In the genomic region with DNA sequence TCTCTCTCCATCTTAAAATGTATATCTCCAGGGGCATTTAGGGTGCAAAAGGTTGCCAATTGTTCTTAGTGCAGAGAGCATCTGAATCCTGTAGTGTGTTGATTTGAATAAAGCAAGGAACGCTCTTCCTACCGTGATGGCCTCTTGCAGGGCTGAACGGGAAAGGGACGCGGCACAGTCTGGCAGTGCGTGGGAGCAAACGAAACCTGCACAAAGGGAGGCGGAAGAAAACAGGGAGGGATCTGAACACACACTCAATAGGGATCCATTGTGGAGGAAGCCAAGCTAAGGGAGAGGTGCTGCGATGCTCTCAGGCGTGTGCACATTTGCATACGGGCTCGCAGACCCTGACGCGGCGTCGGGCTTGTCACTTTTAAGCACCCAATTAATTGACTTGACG, we compare ENCODE assay signal across 20 cellular contexts.
DNase-seq lines count a peak whose midpoint lies in the region; ATAC-seq and TF ChIP-seq lines count a peak whose summit lies in the region.
"Had no signal": no experiment of that assay in that cellular context is flagged by ENCODE, and none has a peak within 500 bp of the region (broad histone marks: within the 10 kb centered on the region; RNA-seq: fewer than 3 reads in every experiment).

No MANE protein-coding gene starts in this region.

- no peaks in the 10 kb centered on the region for H3K9me3 ChIP-seq in gastrocnemius medialis
- H3K9me3 ChIP-seq: SJCRH30 had no signal

- in situ Hi-C loops in gastrocnemius medialis (cut with MboI; ENCODE audit: low sequenced_read_pairs in 4 of 4) = no loop called here

- intact Hi-C loops in activated CD4-positive, alpha-beta T cell treated with anti-CD3 and anti-CD28 coated beads, Interleukin-2, amount 10 ng/mL, durations not matched to agents 24 days and 14 days (cut with micrococcal nuclease) = no loop called here
- intact Hi-C loops in gastrocnemius medialis (cut with DNase I; ENCODE audit: low total_unique reads) = no loop called here

- H3K36me3 ChIP-seq in gastrocnemius medialis = no peaks in the 10 kb centered on the region
- H3K36me3 ChIP-seq: SJCRH30 had no signal

- H3K4me1 ChIP-seq in gastrocnemius medialis = no peaks in the 10 kb centered on the region
- H3K4me1 ChIP-seq: SJCRH30 had no signal

- TF ChIP-seq CTCF in gastrocnemius medialis (IDR thresholded peaks at IDR 0.05 in 4 of 5, conservative IDR thresholded peaks at IDR 0.05 in 1 of 5) = no peak

- H3K4me1 Mint-ChIP-seq in activated CD4-positive, alpha-beta T cell treated with anti-CD3 and anti-CD28 coated beads, Interleukin-2, amount 10 ng/mL, durations not matched to agents 24 days and 14 days = no peaks in the 10 kb centered on the region

- H3K27me3 ChIP-seq in gastrocnemius medialis = peaks cover 0 to 5% (median 0%) of the 10 kb centered on the region in 3 donors
- H3K27me3 ChIP-seq: SJCRH30 had no signal

- TF ChIP-seq POLR2A in gastrocnemius medialis (IDR thresholded peaks at IDR 0.05) = no peak

- peak; percentile 14 for DNase-seq in activated CD4-positive, alpha-beta T cell treated with anti-CD3 and anti-CD28 coated beads, Interleukin-2, amount 10 ng/mL, durations not matched to agents 24 days and 14 days
- no peak for DNase-seq in activated CD4-positive, alpha-beta T cell treated with anti-CD3 and anti-CD28 coated beads, Interleukin-2, amount 50 U/mL, for 1 hour
- DNase-seq in NCI-H748 treated with DMSO at 0.1 percent for 48 hours (lab: John Stamatoyannopoulos, UW) (peak; percentile 94), left kidney (ENCODE audit: low read depth, low spot score) (peak; percentile 44), retina (peak; percentile 73), gastrocnemius medialis (no peak), iPS-NIHi11 (ENCODE audit: low spot score) (no peak), HuH-7 (ENCODE audit: low spot score) (no peak)
- DNase-seq: Calu3, DMS79 treated with DMSO at 0.1 percent for 48 hours, GOT3, NCI-H1092, NCI-H1417 treated with DMSO at 0.1 percent for 48 hours, NCI-H1694 treated with DMSO at 0.1 percent for 48 hours, NCI-H2107, NCI-H524, PC-3, SJCRH30 had no signal

- H3K27ac Mint-ChIP-seq in activated CD4-positive, alpha-beta T cell treated with anti-CD3 and anti-CD28 coated beads, Interleukin-2, amount 10 ng/mL, durations not matched to agents 24 days and 14 days = no peak overlapping the region

- H3K4me3 Mint-ChIP-seq in activated CD4-positive, alpha-beta T cell treated with anti-CD3 and anti-CD28 coated beads, Interleukin-2, amount 10 ng/mL, durations not matched to agents 24 days and 14 days = no peak overlapping the region

- H3K9me3 Mint-ChIP-seq in activated CD4-positive, alpha-beta T cell treated with anti-CD3 and anti-CD28 coated beads, Interleukin-2, amount 10 ng/mL, durations not matched to agents 24 days and 14 days = no peaks in the 10 kb centered on the region

- no peak overlapping the region for H3K4me3 ChIP-seq in gastrocnemius medialis
- H3K4me3 ChIP-seq: SJCRH30 had no signal

- no peaks in the 10 kb centered on the region for H3K36me3 Mint-ChIP-seq in activated CD4-positive, alpha-beta T cell treated with anti-CD3 and anti-CD28 coated beads, Interleukin-2, amount 10 ng/mL, durations not matched to agents 24 days and 14 days (ENCODE audit: low read depth)

- no peaks in the 10 kb centered on the region for H3K27me3 Mint-ChIP-seq in activated CD4-positive, alpha-beta T cell treated with anti-CD3 and anti-CD28 coated beads, Interleukin-2, amount 10 ng/mL, durations not matched to agents 24 days and 14 days

- H3K27ac ChIP-seq in gastrocnemius medialis = no peak overlapping the region
- H3K27ac ChIP-seq: SJCRH30 had no signal

- no peak for ATAC-seq in gastrocnemius medialis
- ATAC-seq: HCT116, PC-3, SK-N-SH treated with all-trans-retinoic acid at 6 μM for 48 hours had no signal

Comparison
In these comparisons a context has a peak if more than half of its experiments do, and no peak if none do; other contexts are left out.
1. DNase-seq: peak in activated CD4-positive, alpha-beta T cell treated with anti-CD3 and anti-CD28 coated beads, Interleukin-2, amount 10 ng/mL, durations not matched to agents 24 days and 14 days (single experiment), NCI-H748 treated with DMSO at 0.1 percent for 48 hours (single experiment), left kidney (single experiment) and retina (single experiment); none in activated CD4-positive, alpha-beta T cell treated with anti-CD3 and anti-CD28 coated beads, Interleukin-2, amount 50 U/mL, for 1 hour (single experiment), gastrocnemius medialis (0 of 2), iPS-NIHi11 (single experiment) and HuH-7 (single experiment).